Comparison of ENCODE assay signal across 8 cellular contexts in genomic region chr2:230666885-230667712, GRCh38. TPM values are rescaled to one million over a fixed set of nuclear protein-coding genes. Genes with fewer than 3 reads are reported as not detected.
A peak's percentile ranks its signal among the peaks of the same experiment; 100 is the strongest.
DNase-seq lines count a peak whose midpoint lies in the region; ATAC-seq and TF ChIP-seq lines count a peak whose summit lies in the region.

No MANE protein-coding gene starts in this region.

- ATAC-seq in T-helper 17 cell (peak; percentile 16), heart left ventricle (peak in 3 of 4 donors; percentile 23 to 43 (median 41)), HG03095 (IDR thresholded peaks at IDR 0.05; ENCODE audit: unreplicated experiment) (no peak)
- ATAC-seq in stimulated activated naive CD8-positive, alpha-beta T cell treated with anti-CD3 and anti-CD28 coated beads, Interleukin-15, Interleukin-2, amounts not matched to agents 100 U/mL and 50 U/mL, for 24 hours: peak; percentile 11

- 62 to 76% (median 66%) methylated on average over 9 of the region's 9 CpGs for WGBS in heart left ventricle, 4 donors

- H3K4me3 Mint-ChIP-seq in activated CD4-positive, alpha-beta T cell treated with anti-CD3 and anti-CD28 coated beads, Interleukin-2, amount 10 ng/mL, durations not matched to agents 24 days and 14 days: peak overlapping the region; percentile 18
- peak overlapping the region; percentile 12 for H3K4me3 Mint-ChIP-seq in T-helper 17 cell

- no peaks in the 10 kb centered on the region for H3K27me3 ChIP-seq in heart left ventricle

- TF ChIP-seq POLR2A in heart left ventricle (IDR thresholded peaks at IDR 0.05): no peak

- peak overlapping the region; percentile 96 for H3K27ac Mint-ChIP-seq in activated CD4-positive, alpha-beta T cell treated with anti-CD3 and anti-CD28 coated beads, Interleukin-2, amount 10 ng/mL, durations not matched to agents 24 days and 14 days
- H3K27ac Mint-ChIP-seq in T-helper 17 cell: peak overlapping the region; percentile 59

- no peak for TF ChIP-seq CTCF in heart left ventricle (IDR thresholded peaks at IDR 0.05)

- H3K4me3 ChIP-seq in heart left ventricle: no peak overlapping the region

- DNase-seq in activated CD4-positive, alpha-beta T cell treated with anti-CD3 and anti-CD28 coated beads, Interleukin-2, amount 10 ng/mL, durations not matched to agents 24 days and 14 days: peak; percentile 64
- no peak for DNase-seq in activated CD4-positive, alpha-beta T cell treated with anti-CD3 and anti-CD28 coated beads, Interleukin-2, amount 50 U/mL, for 4 hours
- DNase-seq in T-helper 17 cell: no peak
- DNase-seq in heart left ventricle: peak in 2 of 5 donors; percentile 30 to 51
- DNase-seq in stimulated activated naive CD8-positive, alpha-beta T cell treated with anti-CD3 and anti-CD28 coated beads, Interleukin-15, Interleukin-2, amounts not matched to agents 100 U/mL and 50 U/mL, for 24 hours: peak; percentile 38
- no peak for DNase-seq in stimulated activated CD4-positive, alpha-beta T cell treated with anti-CD3 and anti-CD28 coated beads, Interleukin-1b, Interleukin-23, amount 100 ng/mL, for 48 hours
- DNase-seq in kidney glomerular epithelial cell (lab: John Stamatoyannopoulos, UW): no peak

- intact Hi-C loops in activated CD4-positive, alpha-beta T cell treated with anti-CD3 and anti-CD28 coated beads, Interleukin-2, amount 10 ng/mL, durations not matched to agents 24 days and 14 days (cut with micrococcal nuclease): no loop called here
- intact Hi-C loops in heart left ventricle (cut with DNase I): no loop called here

- no peaks in the 10 kb centered on the region for H3K36me3 ChIP-seq in heart left ventricle

- no peaks in the 10 kb centered on the region for H3K27me3 Mint-ChIP-seq in activated CD4-positive, alpha-beta T cell treated with anti-CD3 and anti-CD28 coated beads, Interleukin-2, amount 10 ng/mL, durations not matched to agents 24 days and 14 days
- H3K27me3 Mint-ChIP-seq in T-helper 17 cell: no peaks in the 10 kb centered on the region

- H3K27ac ChIP-seq in heart left ventricle: peak overlapping the region in 6 of 12 donors; percentile 7 to 92 (median 60)

- H3K9me3 ChIP-seq in T-helper 17 cell (ENCODE audit: control insufficient read depth, low read length, poor library complexity, severe bottlenecking) (no peaks in the 10 kb centered on the region), heart left ventricle (no peaks in the 10 kb centered on the region)

- peaks cover 1% of the 10 kb centered on the region for H3K36me3 Mint-ChIP-seq in activated CD4-positive, alpha-beta T cell treated with anti-CD3 and anti-CD28 coated beads, Interleukin-2, amount 10 ng/mL, durations not matched to agents 24 days and 14 days (ENCODE audit: low read depth)
- H3K36me3 Mint-ChIP-seq in T-helper 17 cell (ENCODE audit: low read depth): no peaks in the 10 kb centered on the region

- peaks cover 0 to 79% (median under 1%) of the 10 kb centered on the region in 12 donors for H3K4me1 ChIP-seq in heart left ventricle

- H3K4me1 Mint-ChIP-seq in activated CD4-positive, alpha-beta T cell treated with anti-CD3 and anti-CD28 coated beads, Interleukin-2, amount 10 ng/mL, durations not matched to agents 24 days and 14 days: peaks cover 80% of the 10 kb centered on the region
- peaks cover 61% of the 10 kb centered on the region for H3K4me1 Mint-ChIP-seq in T-helper 17 cell

- no peaks in the 10 kb centered on the region for H3K9me3 Mint-ChIP-seq in activated CD4-positive, alpha-beta T cell treated with anti-CD3 and anti-CD28 coated beads, Interleukin-2, amount 10 ng/mL, durations not matched to agents 24 days and 14 days

RNA-seq across cellular contexts. Expression of gene CAB39, which starts 45.5 kb away (rescaled TPM):
- 166 and 168 TPM in 2 replicates for total RNA-seq in activated CD4-positive, alpha-beta T cell treated with anti-CD3 and anti-CD28 coated beads, Interleukin-2, amount 10 ng/mL, durations not matched to agents 24 days and 14 days
- total RNA-seq in T-helper 17 cell (10 to 100 TPM; 82.3 to 89.8 TPM), heart left ventricle (10 to 100 TPM; 64.3 to 99.2 (median 84.8) TPM)
- 10 to 100 TPM; 28.6 to 48.7 TPM for polyA plus RNA-seq in heart left ventricle

Comparison
In these comparisons a context has a peak if more than half of its experiments do, and no peak if none do; other contexts are left out.
1. DNase-seq: peak in activated CD4-positive, alpha-beta T cell treated with anti-CD3 and anti-CD28 coated beads, Interleukin-2, amount 10 ng/mL, durations not matched to agents 24 days and 14 days (single experiment) and stimulated activated naive CD8-positive, alpha-beta T cell treated with anti-CD3 and anti-CD28 coated beads, Interleukin-15, Interleukin-2, amounts not matched to agents 100 U/mL and 50 U/mL, for 24 hours (single experiment); none in activated CD4-positive, alpha-beta T cell treated with anti-CD3 and anti-CD28 coated beads, Interleukin-2, amount 50 U/mL, for 4 hours (0 of 2), T-helper 17 cell (0 of 3), stimulated activated CD4-positive, alpha-beta T cell treated with anti-CD3 and anti-CD28 coated beads, Interleukin-1b, Interleukin-23, amount 100 ng/mL, for 48 hours (single experiment) and kidney glomerular epithelial cell (single experiment).